In the genomic region with DNA sequence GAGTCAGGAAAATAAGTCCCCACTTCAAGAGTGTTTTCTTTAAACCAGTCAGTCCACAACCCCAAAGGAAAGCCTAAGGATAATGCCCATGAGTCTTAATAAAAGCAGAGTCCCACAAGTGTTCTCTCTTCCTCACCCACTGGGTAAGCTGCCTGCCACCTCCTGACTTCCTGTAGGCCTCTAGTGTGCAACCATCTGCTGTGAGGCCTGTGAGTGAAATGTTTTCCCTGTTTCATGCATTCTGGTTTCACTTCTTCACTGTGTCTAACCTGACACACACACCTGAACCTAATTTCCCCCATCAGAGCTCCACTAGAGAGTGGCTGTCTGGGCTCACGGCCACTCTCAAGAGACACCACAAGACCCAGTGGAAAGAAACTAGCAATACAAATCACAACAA, we compare ENCODE assay signal across 9 cellular contexts. TPM values are rescaled to one million over a fixed set of nuclear protein-coding genes. Genes with fewer than 3 reads are reported as not detected.
A peak's percentile ranks its signal among the peaks of the same experiment; 100 is the strongest.
DNase-seq lines count a peak whose midpoint lies in the region; ATAC-seq and TF ChIP-seq lines count a peak whose summit lies in the region.
"Had no signal": no experiment of that assay in that cellular context is flagged by ENCODE, and none has a peak within 500 bp of the region (broad histone marks: within the 10 kb centered on the region; RNA-seq: fewer than 3 reads in every experiment).

No MANE protein-coding gene starts in this region.

- H3K79me2 ChIP-seq in hepatocyte, result no peaks in the 10 kb centered on the region

- H3K4me1 ChIP-seq in hepatocyte (ENCODE audit: insufficient read depth), result no peaks in the 10 kb centered on the region

- no peak overlapping the region for H2AFZ ChIP-seq in hepatocyte

- H3K9me3 ChIP-seq in hepatocyte (ENCODE audit: low read depth), result no peaks in the 10 kb centered on the region

- CTCF ChIA-PET in GM10248 (lab: Yijun Ruan, JAX), result interaction anchor here (0.9 to 1.4 kb wide), 5 partner anchors 10 to 171 kb away, joined by 3 to 4 read pairs (median 3); no protein-coding TSS in a partner anchor

- no peaks in the 10 kb centered on the region for H4K20me1 ChIP-seq in hepatocyte (ENCODE audit: insufficient read depth, poor library complexity, severe bottlenecking)

- POLR2A ChIA-PET in GM10248 (lab: Yijun Ruan, JAX), result no interaction called here

- no peaks in the 10 kb centered on the region for H3K27me3 ChIP-seq in hepatocyte

- no peak overlapping the region for H3K27ac ChIP-seq in hepatocyte

- DNase-seq in GM10248 (ENCODE audit: extremely low spot score) (peak; percentile 73), NCI-H2107 (lab: John Stamatoyannopoulos, UW) (no peak), NCI-H146 treated with DMSO at 0.1 percent for 48 hours (lab: John Stamatoyannopoulos, UW; ENCODE audit: unreplicated experiment) (no peak), hepatocyte (ENCODE audit: low spot score) (no peak)
- peak; percentile 82 for DNase-seq in Jurkat, Clone E6-1 (ENCODE audit: low read depth, low spot score)
- peak; percentile 11 for DNase-seq in activated naive CD8-positive, alpha-beta T cell treated with anti-CD3 and anti-CD28 coated beads, Interleukin-2, amount 50 U/mL, for 16 hours (ENCODE audit: low read depth, low spot score)
- DNase-seq in activated CD4-positive, CD25-positive, alpha-beta regulatory T cell (lab: John Stamatoyannopoulos, UW), result no peak

- WGBS in hepatocyte (ENCODE audit: low lambda C conversion rate, missing lambda C conversion rate), result 100% methylated on average over 1 of the region's 1 CpG

- no peak overlapping the region for H3K4me2 ChIP-seq in hepatocyte

- no peak overlapping the region for H3K4me3 ChIP-seq in Jurkat, Clone E6-1 (ENCODE audit: low read length)
- no peak overlapping the region for H3K4me3 ChIP-seq in hepatocyte
- H3K4me3 ChIP-seq: lung had no signal

- no peaks in the 10 kb centered on the region for H3K36me3 ChIP-seq in hepatocyte (replicated peaks; ENCODE audit: insufficient read depth, low read depth)

- peak; percentile 98 for ATAC-seq in GM21526 (IDR thresholded peaks at IDR 0.05; ENCODE audit: low FRiP score, unreplicated experiment)

- TF ChIP-seq CTCF in GM10248 (IDR thresholded peaks at IDR 0.05; ENCODE audit: control extremely low read depth, extremely low read depth, low read depth, missing control alignments) (no peak), hepatocyte (IDR thresholded peaks at IDR 0.05; ENCODE audit: poor library complexity) (no peak)

- H3K9me2 ChIP-seq in hepatocyte (replicated peaks; ENCODE audit: insufficient read depth), result no peaks in the 10 kb centered on the region

RNA-seq across cellular contexts. Expression of gene GDF10, which starts 38.9 kb away (rescaled TPM):
- not detected for polyA plus RNA-seq in Jurkat, Clone E6-1 (2012; ENCODE audit: insufficient read depth, insufficient read length)
- total RNA-seq in hepatocyte, result 2.3 and 2.5 TPM in 2 replicates
- polyA plus RNA-seq in hepatocyte, result 3.3 and 5.7 TPM in 2 replicates

Comparison
In these comparisons a context has a peak if more than half of its experiments do, and no peak if none do; other contexts are left out.
1. DNase-seq: peak in GM10248 (single experiment), Jurkat, Clone E6-1 (single experiment) and activated naive CD8-positive, alpha-beta T cell treated with anti-CD3 and anti-CD28 coated beads, Interleukin-2, amount 50 U/mL, for 16 hours (single experiment); none in NCI-H2107 (single experiment), NCI-H146 treated with DMSO at 0.1 percent for 48 hours (single experiment), hepatocyte (single experiment) and activated CD4-positive, CD25-positive, alpha-beta regulatory T cell (0 of 4).